In genomic region chr1:109149874-109150601, GRCh38 we compare ENCODE assay signal across 13 cellular contexts. TPM values are rescaled to one million over a fixed set of nuclear protein-coding genes. Genes with fewer than 3 reads are reported as not detected.
DNase-seq lines count a peak whose midpoint lies in the region; ATAC-seq, FAIRE-seq and TF ChIP-seq lines count a peak whose summit lies in the region.
"Had no signal": no experiment of that assay in that cellular context is flagged by ENCODE, and none has a peak within 500 bp of the region (broad histone marks: within the 10 kb centered on the region; RNA-seq: fewer than 3 reads in every experiment).

No MANE protein-coding gene starts in this region.

- H3K18ac ChIP-seq in IMR-90 (ENCODE audit: low read depth, low read length), result no peak overlapping the region

- TF ChIP-seq POLR2A in IMR-90 (IDR thresholded peaks at IDR 0.05; ENCODE audit: low read depth, low read length) (no peak), body of pancreas (IDR thresholded peaks at IDR 0.05) (no peak)

- no peaks in the 10 kb centered on the region for H4K20me1 ChIP-seq in IMR-90 (ENCODE audit: insufficient read depth, low read length)

- no peak overlapping the region for H2AK9ac ChIP-seq in IMR-90 (replicated peaks; ENCODE audit: low read depth, low read length, poor library complexity)

- POLR2A ChIA-PET in IMR-90 (lab: Charles Lee; ENCODE audit: unreplicated experiment), result no interaction called here

- H3K9me3 ChIP-seq in IMR-90 (ENCODE audit: control insufficient read depth, insufficient read depth, low read length), result no peaks in the 10 kb centered on the region
- no peaks in the 10 kb centered on the region for H3K9me3 ChIP-seq in body of pancreas
- no peaks in the 10 kb centered on the region for H3K9me3 ChIP-seq in parathyroid adenoma (ENCODE audit: control insufficient read depth, low read length)

- H3K4me2 ChIP-seq in IMR-90 (ENCODE audit: low read depth, low read length), result no peak overlapping the region
- H3K4me2 ChIP-seq in parathyroid adenoma (ENCODE audit: low read length), result no peak overlapping the region

- H3K9me3 Mint-ChIP-seq in mesothelial cell of epicardium, result no peaks in the 10 kb centered on the region

- WGBS in IMR-90 (ENCODE audit: extremely low coverage in 2 of 2, insufficient read length in 1 of 2), 2 experiments, result 88% methylated on average over 5 of the region's 17 CpGs; no CpG with 5 or more reads in 1 of the 2 experiments
- WGBS in body of pancreas, 2 donors, result 26 to 33% methylated on average over 15 to 17 of the region's 17 CpGs

- peaks cover 2% of the 10 kb centered on the region for H3K4me1 Mint-ChIP-seq in mesothelial cell of epicardium

- no peak overlapping the region for H2BK5ac ChIP-seq in IMR-90 (ENCODE audit: low read depth, low read length, poor library complexity, severe bottlenecking)

- no peak overlapping the region for H2BK20ac ChIP-seq in IMR-90 (ENCODE audit: low read depth, low read length)

- no peak overlapping the region for H3K27ac ChIP-seq in IMR-90 (ENCODE audit: insufficient read depth, low read length)
- H3K27ac ChIP-seq in body of pancreas, result peak overlapping the region; percentile 80 to 87 (median 86)
- H3K27ac ChIP-seq in parathyroid adenoma, result peak overlapping the region; percentile 77

- TF ChIP-seq CTCF in IMR-90 (conservative IDR thresholded peaks at IDR 0.05; ENCODE audit: low read depth, low read length), result no peak
- no peak for TF ChIP-seq CTCF in body of pancreas (IDR thresholded peaks at IDR 0.05)
- no peak for TF ChIP-seq CTCF in parathyroid adenoma (IDR thresholded peaks at IDR 0.05)
- no peak for TF ChIP-seq CTCF in mesothelial cell of epicardium (IDR thresholded peaks at IDR 0.05; ENCODE audit: unreplicated experiment)
- no peak for TF ChIP-seq CTCF in foreskin fibroblast (IDR thresholded peaks at IDR 0.05; ENCODE audit: low read depth, low read length)

- H3K9me1 ChIP-seq in IMR-90 (ENCODE audit: insufficient read depth, low read length), result peaks cover 2% of the 10 kb centered on the region; the same call in 1 of the 2 replicates

- intact Hi-C loops in IMR-90 (cut with micrococcal nuclease) (no loop called here), body of pancreas (cut with DNase I) (no loop called here), left colon (cut with DNase I, micrococcal nuclease) (no loop called here)

- H3K4ac ChIP-seq in IMR-90 (ENCODE audit: low read depth, low read length), result no peak overlapping the region

- no peak for TF ChIP-seq RAD21 in IMR-90 (IDR thresholded peaks at IDR 0.05; ENCODE audit: low read length)

- no peak overlapping the region for H3K56ac ChIP-seq in IMR-90 (ENCODE audit: extremely low read depth, insufficient read depth, low read length)

- FAIRE-seq in GM19239 (lab: Jason Lieb, UNC), result no peak

- in situ Hi-C loops in IMR-90 (cut with MboI; ENCODE audit: low sequenced_read_pairs), result no loop called here

- no TSS peak for BruUV-seq in IMR-90 (replicated peaks; lab: Mats Ljungman, UMichigan)

- H3K27me3 ChIP-seq in IMR-90 (ENCODE audit: control insufficient read depth, insufficient read depth, low read length), result no peaks in the 10 kb centered on the region
- H3K27me3 ChIP-seq in body of pancreas, result no peaks in the 10 kb centered on the region
- no peaks in the 10 kb centered on the region for H3K27me3 ChIP-seq in parathyroid adenoma (ENCODE audit: control insufficient read depth, insufficient read depth, low read length)

- no peak overlapping the region for H3K27ac Mint-ChIP-seq in mesothelial cell of epicardium

- CTCF ChIA-PET in IMR-90 (lab: Yijun Ruan, JAX), result interaction anchor here (1.1 kb wide), 1 partner anchor 38 kb away, joined by 3 read pairs; a partner anchor contains a TSS

- H2AFZ ChIP-seq in IMR-90 (replicated peaks; ENCODE audit: low read length, poor library complexity), result peak overlapping the region; percentile 44
- peak overlapping the region; percentile 60 for H2AFZ ChIP-seq in parathyroid adenoma

- no peak overlapping the region for H2BK120ac ChIP-seq in IMR-90 (ENCODE audit: low read depth, low read length)

- H3K4me3 ChIP-seq in IMR-90 (ENCODE audit: insufficient read depth, low read depth, low read length), result no peak overlapping the region
- H3K4me3 ChIP-seq in body of pancreas, result no peak overlapping the region
- no peak overlapping the region for H3K4me3 ChIP-seq in parathyroid adenoma (ENCODE audit: low read depth, low read length)
- no peak overlapping the region for H3K4me3 ChIP-seq in foreskin fibroblast (ENCODE audit: low read depth in 1 of 2, low read length in 2 of 2)
- H3K4me3 ChIP-seq: coronary artery had no signal

- H3K27me3 Mint-ChIP-seq in mesothelial cell of epicardium (ENCODE audit: low read depth), result no peaks in the 10 kb centered on the region

- H3K4me1 ChIP-seq in IMR-90 (ENCODE audit: control insufficient read depth, insufficient read depth, low read length), result peaks cover 3% of the 10 kb centered on the region
- peaks cover 87% of the 10 kb centered on the region for H3K4me1 ChIP-seq in body of pancreas
- H3K4me1 ChIP-seq in parathyroid adenoma, result peaks cover 25% of the 10 kb centered on the region

- no peak overlapping the region for H3K14ac ChIP-seq in IMR-90 (replicated peaks; ENCODE audit: low read depth, low read length)

- no peak overlapping the region for H4K91ac ChIP-seq in IMR-90 (ENCODE audit: insufficient read depth, low read depth, low read length)

- H4K5ac ChIP-seq in IMR-90 (ENCODE audit: low read depth, low read length), result no peak overlapping the region

- no peaks in the 10 kb centered on the region for H3K79me1 ChIP-seq in IMR-90 (ENCODE audit: low read depth in 1 of 2, low read length in 2 of 2)

- H2AK5ac ChIP-seq in IMR-90 (ENCODE audit: low read depth, low read length), result peak overlapping the region; percentile 57; the same call in 1 of the 2 replicates

- H3K4me3 Mint-ChIP-seq in mesothelial cell of epicardium, result no peak overlapping the region

- no peak overlapping the region for H3K23ac ChIP-seq in IMR-90 (ENCODE audit: low read depth, low read length)

- H4K8ac ChIP-seq in IMR-90 (ENCODE audit: low read depth in 2 of 2, low read length in 2 of 2), result 0 out of 4 replicates have a peak overlapping the region, but pooled peaks of 1 of the 2 experiments have one; percentile 43

- no peaks in the 10 kb centered on the region for H3K79me2 ChIP-seq in parathyroid adenoma

- H2BK15ac ChIP-seq in IMR-90 (ENCODE audit: low read depth, low read length), result no peak overlapping the region

- ATAC-seq in IMR-90 (ENCODE audit: low read depth) (no peak), body of pancreas (no peak), left colon (peak; percentile 4), GM21576 (IDR thresholded peaks at IDR 0.05; ENCODE audit: unreplicated experiment) (no peak)

- DNase-seq in IMR-90, result no peak
- DNase-seq in body of pancreas, result peak in 1 of 4 donors; percentile 32
- DNase-seq in left colon, result no peak
- no peak for DNase-seq in mesothelial cell of epicardium (ENCODE audit: low spot score in 2 of 2, unreplicated experiment in 2 of 2)
- no peak for DNase-seq in GM19239 (ENCODE audit: insufficient read length, low spot score)
- DNase-seq in foreskin fibroblast, result no peak
- DNase-seq: activated gamma-delta T cell, anterior cingulate cortex, NCI-H1048, SIG-M5 had no signal

- H3K36me3 Mint-ChIP-seq in mesothelial cell of epicardium, result no peaks in the 10 kb centered on the region

- H3K36me3 ChIP-seq in IMR-90 (ENCODE audit: control insufficient read depth, insufficient read depth, low read length) (no peaks in the 10 kb centered on the region), body of pancreas (replicated peaks in 1 of 2; ENCODE audit: insufficient read depth in 1 of 2, low read depth in 2 of 2) (no peaks in the 10 kb centered on the region), parathyroid adenoma (ENCODE audit: control insufficient read depth, insufficient read depth, low read length) (no peaks in the 10 kb centered on the region)

- dilution Hi-C loops in IMR-90 (cut with HindIII; ENCODE audit: low sequenced_read_pairs, unreplicated experiment), result no loop called here

- H3K9ac ChIP-seq in IMR-90 (ENCODE audit: low read depth, low read length) (no peak overlapping the region), parathyroid adenoma (no peak overlapping the region)

TF ChIP-seq in IMR-90, 13 proteins besides CTCF, POLR2A, EP300 and RAD21 (continues in another document):
- TF ChIP-seq MXI1 (IDR thresholded peaks at IDR 0.05; ENCODE audit: borderline replicate concordance, low read depth, low read length) (no peak), BHLHE40 (IDR thresholded peaks at IDR 0.05; ENCODE audit: low read depth, low read length) (no peak), CEBPB (IDR thresholded peaks at IDR 0.05; ENCODE audit: low read depth, low read length) (no peak), RFX5 (IDR thresholded peaks at IDR 0.05; ENCODE audit: low read depth, low read length) (no peak), SMC3 (IDR thresholded peaks at IDR 0.05; ENCODE audit: low read depth, low read length) (no peak), RCOR1 (IDR thresholded peaks at IDR 0.05; ENCODE audit: insufficient replicate concordance, low read length) (no peak), CHD1 (IDR thresholded peaks at IDR 0.05; ENCODE audit: low read depth, low read length) (no peak), MAZ (IDR thresholded peaks at IDR 0.05; ENCODE audit: borderline replicate concordance, low read depth, low read length) (no peak), NFE2L2 (IDR thresholded peaks at IDR 0.05; ENCODE audit: low read depth, low read length) (no peak)
- TF ChIP-seq, protein P1, sequence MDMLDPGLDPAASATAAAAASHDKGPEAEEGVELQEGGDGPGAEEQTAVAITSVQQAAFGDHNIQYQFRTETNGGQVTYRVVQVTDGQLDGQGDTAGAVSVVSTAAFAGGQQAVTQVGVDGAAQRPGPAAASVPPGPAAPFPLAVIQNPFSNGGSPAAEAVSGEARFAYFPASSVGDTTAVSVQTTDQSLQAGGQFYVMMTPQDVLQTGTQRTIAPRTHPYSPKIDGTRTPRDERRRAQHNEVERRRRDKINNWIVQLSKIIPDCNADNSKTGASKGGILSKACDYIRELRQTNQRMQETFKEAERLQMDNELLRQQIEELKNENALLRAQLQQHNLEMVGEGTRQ (IDR thresholded peaks at IDR 0.05; ENCODE audit: low read depth, low read length), result no peak

RNA-seq across cellular contexts. Expression of gene ELAPOR1, which starts 36.1 kb away (rescaled TPM):
- total RNA-seq in IMR-90 (2012; rRNA removed) (0.28 and 0.54 TPM in 2 replicates), body of pancreas (100 to 1,000 TPM in 1 of 2 donors, 10 to 100 TPM in 1; 84.7 to 135 TPM), left colon (100 to 1,000 TPM in 1 of 2 donors, 10 to 100 TPM in 1; 96.7 to 121 TPM), mesothelial cell of epicardium (0.34 to 0.86 TPM (median 0.80 TPM) in 3 replicates)
- 1.6 and 1.7 TPM in 2 replicates for polyA plus RNA-seq in IMR-90 (2012; rRNA removed)
- polyA plus RNA-seq in IMR-90 (2012; cell fraction: cytosol; rRNA removed), result 0.73 and 0.91 TPM in 2 replicates
- 1.6 and 2.2 TPM in 2 replicates for polyA plus RNA-seq in IMR-90 (2012; cell fraction: nucleus; rRNA removed; ENCODE audit: low replicate concordance)

RNA-seq across cellular contexts. Expression of gene TMEM167B, which starts 59.5 kb away (rescaled TPM):
- total RNA-seq in IMR-90 (2012; rRNA removed) (27.5 and 32.1 TPM in 2 replicates), body of pancreas (10 to 100 TPM in 1 of 2 donors, 1 to 10 TPM in 1; 5.3 to 12.7 TPM), left colon (10 to 100 TPM; 41.2 to 48.2 TPM), mesothelial cell of epicardium (33.5 to 36.1 TPM (median 35.0 TPM) in 3 replicates)
- 19.2 and 21.6 TPM in 2 replicates for polyA plus RNA-seq in IMR-90 (2012; rRNA removed)
- polyA plus RNA-seq in IMR-90 (2012; cell fraction: cytosol; rRNA removed), result 5.6 and 6.3 TPM in 2 replicates
- 1.5 and 11.9 TPM in 2 replicates for polyA plus RNA-seq in IMR-90 (2012; cell fraction: nucleus; rRNA removed; ENCODE audit: low replicate concordance)

Comparison
In these comparisons a context has a peak if more than half of its experiments do, and no peak if none do; other contexts are left out.
1. RNA of gene ELAPOR1, which starts 36.1 kb away (total RNA-seq): 84.7 to 135 TPM in body of pancreas and 96.7 to 121 TPM in left colon; 0.34 to 0.86 TPM in mesothelial cell of epicardium and 0.28 to 0.54 TPM in IMR-90; every median in the first group is over 10 times any median in the second.